Comparison of ENCODE assay signal across 12 cellular contexts in the genomic region with DNA sequence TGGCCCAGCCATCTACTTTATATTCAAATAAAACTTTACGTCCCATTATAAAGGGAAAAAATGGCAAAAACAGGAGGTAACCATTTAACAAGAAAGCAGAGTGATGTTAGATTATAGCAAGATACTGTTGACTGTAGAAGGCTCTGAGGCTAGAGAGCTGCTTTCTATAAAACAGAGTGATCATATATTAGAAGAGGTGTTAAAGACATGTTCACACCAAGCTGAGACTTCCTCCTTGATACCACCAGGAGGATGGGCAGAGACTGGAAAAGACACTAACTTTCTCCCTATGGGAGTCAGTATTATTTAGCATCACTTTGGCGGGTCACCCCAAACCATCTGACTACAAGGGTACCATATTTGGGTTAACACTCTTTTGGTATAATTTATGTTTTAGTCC. TPM values are rescaled to one million over a fixed set of nuclear protein-coding genes. Genes with fewer than 3 reads are reported as not detected.
A peak's percentile ranks its signal among the peaks of the same experiment; 100 is the strongest.
DNase-seq lines count a peak whose midpoint lies in the region; ATAC-seq and TF ChIP-seq lines count a peak whose summit lies in the region.
"Had no signal": no experiment of that assay in that cellular context is flagged by ENCODE, and none has a peak within 500 bp of the region (broad histone marks: within the 10 kb centered on the region; RNA-seq: fewer than 3 reads in every experiment).

No MANE protein-coding gene starts in this region.

- H3K4me3 Mint-ChIP-seq in activated T-cell treated with anti-CD3 and anti-CD28 coated beads, Interleukin-2, amount 50 U/mL, for 24 hours = no peak overlapping the region
- H3K4me3 Mint-ChIP-seq in activated naive CD8-positive, alpha-beta T cell treated with anti-CD3 and anti-CD28 coated beads, Interleukin-2, amount 10 ng/mL, durations not matched to agents 7 days and 5 days = peak overlapping the region; percentile 97
- H3K4me3 Mint-ChIP-seq in stimulated activated naive CD8-positive, alpha-beta T cell treated with anti-CD3 and anti-CD28 coated beads, Interleukin-15, amount 100 ng/mL, for 72 hours = peak overlapping the region; percentile 1 to 92

- H3F3A ChIP-seq in OCI-LY1 (ENCODE audit: insufficient read depth, low read length) = no peaks in the 10 kb centered on the region

- peak overlapping the region; percentile 89 for H3K27ac ChIP-seq in OCI-LY1 (ENCODE audit: low read depth, low read length, poor library complexity, severe bottlenecking)
- H3K27ac ChIP-seq: A549, right lobe of liver, tibial artery had no signal

- H3K27me3 ChIP-seq in OCI-LY1 (ENCODE audit: insufficient read depth, low read length) = no peaks in the 10 kb centered on the region
- H3K27me3 ChIP-seq: right lobe of liver had no signal

- POLR2A ChIA-PET in activated naive CD8-positive, alpha-beta T cell treated with anti-CD3 and anti-CD28 coated beads, Interleukin-2, amount 10 ng/mL, durations not matched to agents 7 days and 5 days (lab: Charles Lee) = interaction anchor here (0.5 to 3.4 kb wide), 3 partner anchors 132 to 966 kb away, joined by 3 to 17 read pairs (median 3); a partner anchor contains a TSS

- H3K36me3 ChIP-seq in OCI-LY1 (ENCODE audit: insufficient read depth, low read length) = no peaks in the 10 kb centered on the region
- H3K36me3 ChIP-seq: right lobe of liver, tibial artery had no signal

- peak overlapping the region; percentile 55 for H3K9ac ChIP-seq in OCI-LY1 (ENCODE audit: low read length)

- peak overlapping the region; percentile 77 for H3K4me3 ChIP-seq in OCI-LY1 (ENCODE audit: low read depth, low read length, poor library complexity, severe bottlenecking)
- H3K4me3 ChIP-seq: A549, right lobe of liver, tibial artery had no signal

- no peaks in the 10 kb centered on the region for H3K9me3 ChIP-seq in OCI-LY1 (ENCODE audit: low read length)
- H3K9me3 ChIP-seq: A549, right lobe of liver, tibial artery had no signal

- no peaks in the 10 kb centered on the region for H3K36me3 Mint-ChIP-seq in activated T-cell treated with anti-CD3 and anti-CD28 coated beads, Interleukin-2, amount 50 U/mL, for 24 hours (ENCODE audit: low read depth)
- peaks cover 1% of the 10 kb centered on the region for H3K36me3 Mint-ChIP-seq in activated naive CD8-positive, alpha-beta T cell treated with anti-CD3 and anti-CD28 coated beads, Interleukin-2, amount 10 ng/mL, durations not matched to agents 7 days and 5 days

- no peak overlapping the region for H2AFZ ChIP-seq in OCI-LY1 (ENCODE audit: low read length)

- peaks cover 80% of the 10 kb centered on the region for H3K27me3 Mint-ChIP-seq in activated T-cell treated with anti-CD3 and anti-CD28 coated beads, Interleukin-2, amount 50 U/mL, for 24 hours
- peaks cover 47% of the 10 kb centered on the region for H3K27me3 Mint-ChIP-seq in activated naive CD8-positive, alpha-beta T cell treated with anti-CD3 and anti-CD28 coated beads, Interleukin-2, amount 10 ng/mL, durations not matched to agents 7 days and 5 days
- H3K27me3 Mint-ChIP-seq in stimulated activated naive CD8-positive, alpha-beta T cell treated with anti-CD3 and anti-CD28 coated beads, Interleukin-15, amount 100 ng/mL, for 72 hours = peaks cover 94% of the 10 kb centered on the region

- H3K27ac Mint-ChIP-seq in activated T-cell treated with anti-CD3 and anti-CD28 coated beads, Interleukin-2, amount 50 U/mL, for 24 hours = peak overlapping the region; percentile 31
- peak overlapping the region; percentile 53 for H3K27ac Mint-ChIP-seq in activated naive CD8-positive, alpha-beta T cell treated with anti-CD3 and anti-CD28 coated beads, Interleukin-2, amount 10 ng/mL, durations not matched to agents 7 days and 5 days
- H3K27ac Mint-ChIP-seq in stimulated activated naive CD8-positive, alpha-beta T cell treated with anti-CD3 and anti-CD28 coated beads, Interleukin-15, amount 100 ng/mL, for 72 hours = no peak overlapping the region

- no peak for ATAC-seq in activated naive CD8-positive, alpha-beta T cell treated with anti-CD3 and anti-CD28 coated beads, Interleukin-2, amount 10 ng/mL, durations not matched to agents 7 days and 5 days (ENCODE audit: low read depth)
- no peak for ATAC-seq in stimulated activated naive CD8-positive, alpha-beta T cell treated with anti-CD3 and anti-CD28 coated beads, Interleukin-15, amount 100 ng/mL, for 72 hours
- ATAC-seq in HG03025 (IDR thresholded peaks at IDR 0.05; ENCODE audit: low FRiP score, unreplicated experiment) = no peak

- TF ChIP-seq CTCF in OCI-LY1 (IDR thresholded peaks at IDR 0.05; ENCODE audit: low read length) = no peak

- H3K4me1 ChIP-seq in OCI-LY1 (ENCODE audit: insufficient read depth, low read length, severe bottlenecking) = peaks cover 73% of the 10 kb centered on the region
- H3K4me1 ChIP-seq: A549 had no signal

- no peaks in the 10 kb centered on the region for H3K9me3 Mint-ChIP-seq in activated T-cell treated with anti-CD3 and anti-CD28 coated beads, Interleukin-2, amount 50 U/mL, for 24 hours
- H3K9me3 Mint-ChIP-seq in activated naive CD8-positive, alpha-beta T cell treated with anti-CD3 and anti-CD28 coated beads, Interleukin-2, amount 10 ng/mL, durations not matched to agents 7 days and 5 days = no peaks in the 10 kb centered on the region
- H3K9me3 Mint-ChIP-seq in stimulated activated naive CD8-positive, alpha-beta T cell treated with anti-CD3 and anti-CD28 coated beads, Interleukin-15, amount 100 ng/mL, for 72 hours = no peaks in the 10 kb centered on the region

- peaks cover 19% of the 10 kb centered on the region for H3K79me2 ChIP-seq in OCI-LY1 (ENCODE audit: insufficient read depth, low read length)

- DNase-seq in activated T-cell treated with anti-CD3 and anti-CD28 coated beads, Interleukin-2, amount 50 U/mL, for 24 hours = no peak
- no peak for DNase-seq in activated T-cell treated with anti-CD3 and anti-CD28 coated beads, Interleukin-2, amount 50 U/mL, for 1 hour
- no peak for DNase-seq in activated naive CD8-positive, alpha-beta T cell treated with anti-CD3 and anti-CD28 coated beads, Interleukin-2, amount 10 ng/mL, durations not matched to agents 7 days and 5 days
- DNase-seq in stimulated activated naive CD8-positive, alpha-beta T cell treated with anti-CD3 and anti-CD28 coated beads, Interleukin-15, amount 100 ng/mL, for 72 hours = no peak
- DNase-seq in NCI-H1092 (lab: John Stamatoyannopoulos, UW) (no peak), DMS79 treated with DMSO at 0.1 percent for 48 hours (lab: John Stamatoyannopoulos, UW) (no peak)
- DNase-seq: NCI-H345 had no signal

- H3K4me2 ChIP-seq in OCI-LY1 (ENCODE audit: low read length) = peak overlapping the region; percentile 98
- H3K4me2 ChIP-seq: A549 had no signal

- H3K9me2 ChIP-seq in OCI-LY1 (ENCODE audit: low read depth, low read length) = no peaks in the 10 kb centered on the region

- peaks cover 75% of the 10 kb centered on the region for H3K4me1 Mint-ChIP-seq in activated T-cell treated with anti-CD3 and anti-CD28 coated beads, Interleukin-2, amount 50 U/mL, for 24 hours (ENCODE audit: low read depth)
- peaks cover 69% of the 10 kb centered on the region for H3K4me1 Mint-ChIP-seq in activated naive CD8-positive, alpha-beta T cell treated with anti-CD3 and anti-CD28 coated beads, Interleukin-2, amount 10 ng/mL, durations not matched to agents 7 days and 5 days
- peaks cover 74% of the 10 kb centered on the region for H3K4me1 Mint-ChIP-seq in stimulated activated naive CD8-positive, alpha-beta T cell treated with anti-CD3 and anti-CD28 coated beads, Interleukin-15, amount 100 ng/mL, for 72 hours

- H4K20me1 ChIP-seq in OCI-LY1 (ENCODE audit: insufficient read depth, low read length) = no peaks in the 10 kb centered on the region

RNA-seq across cellular contexts. Expression of a gene that starts 0.7 kb away (rescaled TPM):
- total RNA-seq in activated naive CD8-positive, alpha-beta T cell treated with anti-CD3 and anti-CD28 coated beads, Interleukin-2, amount 10 ng/mL, durations not matched to agents 7 days and 5 days = 10 to 100 TPM; 12.6 to 13.1 TPM

RNA-seq across cellular contexts. Expression of a gene that starts 57.7 kb away (rescaled TPM):
- total RNA-seq in activated naive CD8-positive, alpha-beta T cell treated with anti-CD3 and anti-CD28 coated beads, Interleukin-2, amount 10 ng/mL, durations not matched to agents 7 days and 5 days = not detected

Comparison
In these comparisons a context has a peak if more than half of its experiments do, and no peak if none do; other contexts are left out.
1. H3K27ac Mint-ChIP-seq: peak in activated T-cell treated with anti-CD3 and anti-CD28 coated beads, Interleukin-2, amount 50 U/mL, for 24 hours (single experiment) and activated naive CD8-positive, alpha-beta T cell treated with anti-CD3 and anti-CD28 coated beads, Interleukin-2, amount 10 ng/mL, durations not matched to agents 7 days and 5 days (single experiment); none in stimulated activated naive CD8-positive, alpha-beta T cell treated with anti-CD3 and anti-CD28 coated beads, Interleukin-15, amount 100 ng/mL, for 72 hours (0 of 2).